26 cellular contexts compared by ENCODE assay signal in the genomic region with DNA sequence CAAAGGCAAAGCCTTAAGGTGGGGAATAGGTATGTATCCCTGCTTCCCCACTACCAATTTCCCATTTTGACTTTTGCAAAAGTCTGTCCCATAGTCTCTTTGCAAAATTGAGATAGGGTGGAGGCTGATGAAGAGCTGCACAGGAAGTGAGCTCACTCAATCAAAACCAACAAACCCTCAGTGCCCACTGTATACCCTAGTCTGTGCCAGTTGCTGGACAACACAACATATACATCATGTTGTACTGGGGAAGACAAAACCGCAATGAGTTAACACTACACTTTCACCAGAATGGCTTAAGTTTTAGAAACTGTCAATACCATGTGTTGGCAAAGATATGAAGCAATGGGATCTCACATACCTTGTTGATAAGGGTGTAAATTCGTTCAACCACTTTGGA.
"Had no signal": no experiment of that assay in that cellular context is flagged by ENCODE, and none has a peak within 500 bp of the region (broad histone marks: within the 10 kb centered on the region; RNA-seq: fewer than 3 reads in every experiment).

No MANE protein-coding gene starts in this region.

- H3K36me3 ChIP-seq: heart right ventricle, left ventricle myocardium inferior, pancreas, prostate gland, sigmoid colon, spleen, suprapubic skin, thoracic aorta, tibial artery, upper lobe of right lung had no signal

- H3K9me3 ChIP-seq: heart right ventricle, left ventricle myocardium inferior, mucosa of descending colon, pancreas, prostate gland, sigmoid colon, spleen, suprapubic skin, thoracic aorta, tibial artery, upper lobe of right lung had no signal

- H3K4me2 ChIP-seq: hepatocyte had no signal

- H3K4me3 Mint-ChIP-seq: memory B cell; naive thymus-derived CD4-positive, alpha-beta T cell; natural killer cell treated with Interleukin-12 subunit alpha and Interleukin-12 subunit beta and Interleukin-15 and Interleukin-18, amount 100 ng/mL, for 72 hours; stimulated activated memory B cell treated with anti-CD40 and anti-IgM and Interleukin-4, amounts not matched to agents 10 μg/mL and 1 μg/mL and 100 μg/mL, for 72 hours had no signal

- H3K36me3 Mint-ChIP-seq: naive thymus-derived CD4-positive, alpha-beta T cell; natural killer cell treated with Interleukin-12 subunit alpha and Interleukin-12 subunit beta and Interleukin-15 and Interleukin-18, amount 100 ng/mL, for 72 hours had no signal

- H3K27ac ChIP-seq: heart right ventricle, hepatocyte, left ventricle myocardium inferior, pancreas, prostate gland, sigmoid colon, spleen, suprapubic skin, tibial artery, upper lobe of right lung had no signal

- DNase-seq: heart right ventricle; islet precursor cell; left ventricle myocardium inferior; midbrain; mucosa of descending colon; naive thymus-derived CD4-positive, alpha-beta T cell; nucleus accumbens; pancreas; retina; right cardiac atrium; sigmoid colon; small intestine; spleen; stimulated activated CD4-positive, alpha-beta T cell treated with anti-CD3 and anti-CD28 coated beads, Interleukin-4, amount 100 ng/mL, for 24 hours; stimulated activated naive CD4-positive, alpha-beta T cell treated with Interleukin-2 at 50 U/mL for 16 hours; tibial artery; trophoblast cell; upper lobe of right lung had no signal

- H3K27me3 ChIP-seq: heart right ventricle, hepatocyte, pancreas, sigmoid colon, spleen, suprapubic skin, tibial artery, upper lobe of right lung had no signal

- H3K9me3 Mint-ChIP-seq: memory B cell; natural killer cell treated with Interleukin-12 subunit alpha and Interleukin-12 subunit beta and Interleukin-15 and Interleukin-18, amount 100 ng/mL, for 72 hours; stimulated activated memory B cell treated with anti-CD40 and anti-IgM and Interleukin-4, amounts not matched to agents 10 μg/mL and 1 μg/mL and 100 μg/mL, for 72 hours had no signal

- H3K27ac Mint-ChIP-seq: memory B cell; naive thymus-derived CD4-positive, alpha-beta T cell; natural killer cell treated with Interleukin-12 subunit alpha and Interleukin-12 subunit beta and Interleukin-15 and Interleukin-18, amount 100 ng/mL, for 72 hours; stimulated activated memory B cell treated with anti-CD40 and anti-IgM and Interleukin-4, amounts not matched to agents 10 μg/mL and 1 μg/mL and 100 μg/mL, for 72 hours had no signal

- ATAC-seq: heart right ventricle; mucosa of descending colon; naive thymus-derived CD4-positive, alpha-beta T cell; pancreas; right cardiac atrium; stimulated activated memory B cell treated with anti-CD40 and anti-IgM and Interleukin-4, amounts not matched to agents 10 μg/mL and 1 μg/mL and 100 μg/mL, for 72 hours; upper lobe of right lung had no signal

- H3K4me3 ChIP-seq: heart right ventricle, hepatocyte, left ventricle myocardium inferior, mucosa of descending colon, pancreas, prostate gland, sigmoid colon, spleen, suprapubic skin, thoracic aorta, tibial artery, upper lobe of right lung had no signal

- H3K4me1 ChIP-seq: prostate gland, sigmoid colon, spleen, upper lobe of right lung had no signal

- FAIRE-seq: pancreas, small intestine, urothelium cell line had no signal

- H3K79me2 ChIP-seq: hepatocyte had no signal

- H2AFZ ChIP-seq: hepatocyte had no signal

- H3K4me1 Mint-ChIP-seq: memory B cell; stimulated activated memory B cell treated with anti-CD40 and anti-IgM and Interleukin-4, amounts not matched to agents 10 μg/mL and 1 μg/mL and 100 μg/mL, for 72 hours had no signal
